13 cellular contexts compared by ENCODE assay signal in the genomic region with DNA sequence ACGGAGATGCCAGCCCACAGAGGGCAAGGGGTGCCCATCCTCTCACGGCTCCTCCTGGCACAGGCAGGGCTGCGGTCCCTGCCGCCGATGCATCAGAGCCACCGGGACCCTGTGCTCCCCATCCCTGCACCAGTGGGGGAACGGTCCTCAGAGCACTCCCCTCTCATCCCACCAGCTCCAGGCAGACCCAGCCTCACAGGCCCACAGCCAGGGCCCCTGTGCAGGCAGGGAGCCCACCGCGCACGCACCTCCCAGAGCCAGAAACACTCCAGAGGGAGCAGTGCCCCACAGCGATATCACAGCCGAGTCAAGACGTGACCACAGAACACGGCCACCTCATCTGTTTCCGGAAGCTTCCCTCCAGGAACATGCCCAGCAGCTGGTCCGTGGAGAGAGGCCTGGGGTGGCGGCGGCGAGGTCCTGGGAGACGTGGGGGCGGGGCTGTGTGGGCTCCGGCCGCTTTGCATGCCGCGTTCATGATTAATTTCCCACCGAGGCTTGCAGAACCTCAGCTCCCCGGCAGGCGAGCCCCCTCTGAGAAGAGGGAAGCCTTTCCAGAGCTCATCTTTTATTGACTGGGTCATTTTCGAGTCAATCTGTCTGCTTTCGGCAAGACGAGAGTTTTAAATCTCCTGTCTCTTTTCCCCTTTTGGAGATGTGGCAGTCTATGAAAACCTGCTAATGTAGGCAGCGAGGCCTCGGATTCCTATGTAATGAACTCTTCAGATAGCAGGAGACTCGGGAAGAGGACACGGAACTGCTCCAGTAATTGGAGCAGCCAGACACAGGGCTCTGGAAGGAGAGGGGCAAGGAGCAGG.
DNase-seq lines count a peak whose midpoint lies in the region; ATAC-seq, FAIRE-seq and TF ChIP-seq lines count a peak whose summit lies in the region.
"Had no signal": no experiment of that assay in that cellular context is flagged by ENCODE, and none has a peak within 500 bp of the region (broad histone marks: within the 10 kb centered on the region; RNA-seq: fewer than 3 reads in every experiment).

No MANE protein-coding gene starts in this region.

- no TSS peak for BruUV-seq in mammary epithelial cell (replicated peaks; lab: Mats Ljungman, UMichigan)

- H3K27me3 Mint-ChIP-seq in GM23338 (ENCODE audit: insufficient read depth, low read depth, poor library complexity): peaks cover 5% of the 10 kb centered on the region
- H3K27me3 Mint-ChIP-seq in astrocyte (ENCODE audit: low read depth, unreplicated experiment): peaks cover 2% of the 10 kb centered on the region
- no peaks in the 10 kb centered on the region for H3K27me3 Mint-ChIP-seq in type B pancreatic cell
- H3K27me3 Mint-ChIP-seq: activated naive CD8-positive, alpha-beta T cell had no signal

- intact Hi-C loops in mammary epithelial cell (cut with micrococcal nuclease): no loop called here

- TF ChIP-seq CTCF in GM23338 (conservative IDR thresholded peaks at IDR 0.05; ENCODE audit: low read depth in 2 of 2) (no peak), astrocyte (IDR thresholded peaks at IDR 0.05; ENCODE audit: insufficient read depth, low read depth, low read length) (peak; percentile 35), type B pancreatic cell (conservative IDR thresholded peaks at IDR 0.05) (no peak), mammary epithelial cell (conservative IDR thresholded peaks at IDR 0.05 in 1 of 2, IDR thresholded peaks at IDR 0.05 in 1 of 2; ENCODE audit: extremely low read depth in 1 of 2, insufficient read depth in 1 of 2, low read depth in 1 of 2, low read length in 2 of 2) (no peak)

- peak; percentile 33 for ATAC-seq in GM23338

- H2AFZ ChIP-seq in GM23338 (no peak overlapping the region), astrocyte (ENCODE audit: low read depth, low read length) (peak overlapping the region; percentile 52), mammary epithelial cell (ENCODE audit: low read depth, low read length) (no peak overlapping the region)

- no peaks in the 10 kb centered on the region for H3F3A ChIP-seq in GM23338 (replicated peaks; ENCODE audit: low read depth)

- no peaks in the 10 kb centered on the region for H3K36me3 ChIP-seq in GM23338 (ENCODE audit: insufficient read depth)
- H3K36me3 ChIP-seq in astrocyte (ENCODE audit: insufficient read depth, low read length): no peaks in the 10 kb centered on the region
- H3K36me3 ChIP-seq in mammary epithelial cell (ENCODE audit: insufficient read depth, low read length): no peaks in the 10 kb centered on the region

- H3K9me3 ChIP-seq in astrocyte (ENCODE audit: insufficient read depth, low read depth, low read length) (no peaks in the 10 kb centered on the region), mammary epithelial cell (replicated peaks; ENCODE audit: insufficient read depth, low read length) (no peaks in the 10 kb centered on the region)

- WGBS in mammary epithelial cell (ENCODE audit: low coverage, missing lambda C conversion rate): 96% methylated on average over 23 of the region's 35 CpGs

- no peak for FAIRE-seq in astrocyte (lab: Jason Lieb, UNC)

- in situ Hi-C loops in mammary epithelial cell (cut with MboI; ENCODE audit: low sequenced_read_pairs in 2 of 2): no loop called here

- peaks cover 7% of the 10 kb centered on the region for H3K4me1 Mint-ChIP-seq in GM23338
- H3K4me1 Mint-ChIP-seq in astrocyte (ENCODE audit: low read depth, unreplicated experiment): peaks cover 2% of the 10 kb centered on the region
- peaks cover 8% of the 10 kb centered on the region for H3K4me1 Mint-ChIP-seq in type B pancreatic cell (ENCODE audit: unreplicated experiment)

- H3K27ac Mint-ChIP-seq in GM23338: peak overlapping the region; percentile 51
- H3K27ac Mint-ChIP-seq in astrocyte (ENCODE audit: unreplicated experiment): peak overlapping the region; percentile 72
- peak overlapping the region; percentile 58 for H3K27ac Mint-ChIP-seq in type B pancreatic cell
- H3K27ac Mint-ChIP-seq: activated naive CD8-positive, alpha-beta T cell had no signal

- no peaks in the 10 kb centered on the region for H3K4me1 ChIP-seq in GM23338 (ENCODE audit: insufficient read depth)
- H3K4me1 ChIP-seq in astrocyte (ENCODE audit: insufficient read depth, low read length): peaks cover 26% of the 10 kb centered on the region
- peaks cover 7% of the 10 kb centered on the region for H3K4me1 ChIP-seq in mammary epithelial cell (ENCODE audit: insufficient read depth, low read length)

- DNase-seq in GM23338 (ENCODE audit: low spot score) (no peak), astrocyte (ENCODE audit: low read depth) (peak; percentile 91), iris pigment epithelial cell (ENCODE audit: low read depth) (peak; percentile 80), type B pancreatic cell (ENCODE audit: extremely low spot score, unreplicated experiment) (no peak), NCI-H1694 (lab: John Stamatoyannopoulos, UW) (no peak), NCI-H82 (lab: John Stamatoyannopoulos, UW) (no peak), mammary epithelial cell (no peak)
- DNase-seq: activated CD4-positive, alpha-beta T cell treated with anti-CD3 and anti-CD28 coated beads for 4 hours; NCI-H2171 treated with DMSO at 0.1 percent for 48 hours; stimulated activated CD4-positive, alpha-beta T cell treated with anti-CD3 and anti-CD28 coated beads, Interleukin-15, amount 100 ng/mL, for 24 hours; stimulated activated naive CD4-positive, alpha-beta T cell treated with Interleukin-2 at 50 U/mL for 16 hours had no signal

- H3K79me2 ChIP-seq in GM23338 (replicated peaks; ENCODE audit: insufficient read depth): no peaks in the 10 kb centered on the region
- no peaks in the 10 kb centered on the region for H3K79me2 ChIP-seq in astrocyte (ENCODE audit: insufficient read depth, low read length)
- no peaks in the 10 kb centered on the region for H3K79me2 ChIP-seq in mammary epithelial cell (ENCODE audit: insufficient read depth, low read length)

- no peaks in the 10 kb centered on the region for H3K9me3 Mint-ChIP-seq in GM23338
- peaks cover 3% of the 10 kb centered on the region for H3K9me3 Mint-ChIP-seq in astrocyte (ENCODE audit: unreplicated experiment)
- no peaks in the 10 kb centered on the region for H3K9me3 Mint-ChIP-seq in type B pancreatic cell

- H3K9me2 ChIP-seq in GM23338 (ENCODE audit: insufficient read depth): no peaks in the 10 kb centered on the region

- peak overlapping the region; percentile 75 for H3K9ac ChIP-seq in astrocyte (ENCODE audit: low read length)
- H3K9ac ChIP-seq in mammary epithelial cell (ENCODE audit: insufficient read depth, low read length): no peak overlapping the region

- no peak overlapping the region for H3K27ac ChIP-seq in GM23338 (ENCODE audit: low read depth)
- peak overlapping the region; percentile 70 for H3K27ac ChIP-seq in astrocyte (ENCODE audit: low read depth, low read length)
- H3K27ac ChIP-seq in mammary epithelial cell (ENCODE audit: insufficient read depth, low read depth, low read length): no peak overlapping the region

- dilution Hi-C loops in mammary epithelial cell (cut with HindIII; ENCODE audit: low sequenced_read_pairs): no loop called here

- CTCF ChIA-PET in mammary epithelial cell (lab: Charles Lee; ENCODE audit: low non-redundant PET): no interaction called here

- H3K4me2 ChIP-seq in GM23338: no peak overlapping the region
- peak overlapping the region; percentile 82 for H3K4me2 ChIP-seq in astrocyte (ENCODE audit: low read length)
- H3K4me2 ChIP-seq in mammary epithelial cell (ENCODE audit: insufficient read depth, low read depth, low read length): no peak overlapping the region

- no peak overlapping the region for H3K4me3 Mint-ChIP-seq in GM23338
- no peak overlapping the region for H3K4me3 Mint-ChIP-seq in astrocyte (ENCODE audit: unreplicated experiment)
- H3K4me3 Mint-ChIP-seq in type B pancreatic cell: peak overlapping the region; percentile 36
- H3K4me3 Mint-ChIP-seq: activated naive CD8-positive, alpha-beta T cell had no signal

- H3K36me3 Mint-ChIP-seq in GM23338 (ENCODE audit: low read depth) (no peaks in the 10 kb centered on the region), astrocyte (ENCODE audit: low read depth, unreplicated experiment) (peaks cover 13% of the 10 kb centered on the region), type B pancreatic cell (no peaks in the 10 kb centered on the region)

- H3K27me3 ChIP-seq in GM23338 (ENCODE audit: insufficient read depth): no peaks in the 10 kb centered on the region
- no peaks in the 10 kb centered on the region for H3K27me3 ChIP-seq in astrocyte (ENCODE audit: insufficient read depth, low read length)
- no peaks in the 10 kb centered on the region for H3K27me3 ChIP-seq in mammary epithelial cell (ENCODE audit: insufficient read depth, low read length)

- H3K4me3 ChIP-seq in GM23338 (no peak overlapping the region), astrocyte (ENCODE audit: insufficient read depth, low read depth, low read length) (no peak overlapping the region), mammary epithelial cell (replicated peaks in 1 of 3; ENCODE audit: insufficient read depth in 1 of 3, low read depth in 2 of 3, low read length in 3 of 3) (no peak overlapping the region)
- H3K4me3 ChIP-seq: lung had no signal

- H4K20me1 ChIP-seq in GM23338 (replicated peaks; ENCODE audit: insufficient read depth) (no peaks in the 10 kb centered on the region), astrocyte (ENCODE audit: insufficient read depth, low read length) (no peaks in the 10 kb centered on the region), mammary epithelial cell (ENCODE audit: insufficient read depth, low read length) (no peaks in the 10 kb centered on the region)

TF ChIP-seq in GM23338, 12 proteins besides CTCF, POLR2A, EP300 and RAD21 (continues in another document):
- no peak for TF ChIP-seq EZH2phosphoT487 (IDR thresholded peaks at IDR 0.05; ENCODE audit: unreplicated experiment)
- TF ChIP-seq NANOG (IDR thresholded peaks at IDR 0.05; ENCODE audit: borderline replicate concordance): no peak
- TF ChIP-seq, protein P1, sequence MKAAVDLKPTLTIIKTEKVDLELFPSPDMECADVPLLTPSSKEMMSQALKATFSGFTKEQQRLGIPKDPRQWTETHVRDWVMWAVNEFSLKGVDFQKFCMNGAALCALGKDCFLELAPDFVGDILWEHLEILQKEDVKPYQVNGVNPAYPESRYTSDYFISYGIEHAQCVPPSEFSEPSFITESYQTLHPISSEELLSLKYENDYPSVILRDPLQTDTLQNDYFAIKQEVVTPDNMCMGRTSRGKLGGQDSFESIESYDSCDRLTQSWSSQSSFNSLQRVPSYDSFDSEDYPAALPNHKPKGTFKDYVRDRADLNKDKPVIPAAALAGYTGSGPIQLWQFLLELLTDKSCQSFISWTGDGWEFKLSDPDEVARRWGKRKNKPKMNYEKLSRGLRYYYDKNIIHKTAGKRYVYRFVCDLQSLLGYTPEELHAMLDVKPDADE (IDR thresholded peaks at IDR 0.05): no peak

Comparison
In these comparisons a context has a peak if more than half of its experiments do, and no peak if none do; other contexts are left out.
1. DNase-seq: peak in astrocyte (single experiment) and iris pigment epithelial cell (single experiment); none in GM23338 (single experiment), type B pancreatic cell (single experiment), NCI-H1694 (single experiment), NCI-H82 (single experiment) and mammary epithelial cell (single experiment).
2. Peak in every context shown above with its lines, with median percentiles within 50 percentile points of each other: H3K27ac Mint-ChIP-seq.